Comparison of ENCODE assay signal across 29 cellular contexts in the genomic region with DNA sequence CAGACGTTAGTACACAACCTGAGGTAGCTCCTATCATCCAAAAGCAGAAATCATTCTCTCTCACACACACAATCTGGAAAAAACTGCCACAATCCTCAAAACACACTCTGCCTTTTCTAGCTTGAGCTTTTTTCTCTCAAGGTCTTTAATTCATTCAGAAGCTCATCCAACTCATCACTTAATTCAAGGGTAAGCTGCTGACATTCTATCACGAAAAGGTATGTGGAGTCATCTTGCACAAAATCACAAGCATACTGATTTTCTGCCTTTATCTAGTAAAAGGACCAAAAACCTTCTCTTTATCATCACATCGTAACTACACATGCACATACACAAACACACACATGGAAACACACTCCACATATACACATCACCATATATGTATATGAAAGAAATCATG.
"Had no signal": no experiment of that assay in that cellular context is flagged by ENCODE, and none has a peak within 500 bp of the region (broad histone marks: within the 10 kb centered on the region; RNA-seq: fewer than 3 reads in every experiment).

No MANE protein-coding gene starts in this region.

- H2AFZ ChIP-seq: hepatocyte had no signal

- ATAC-seq: effector memory CD8-positive, alpha-beta T cell; esophagus mucosa; gastrocnemius medialis; left colon; lower lobe of right lung; mucosa of descending colon; naive thymus-derived CD8-positive, alpha-beta T cell had no signal

- H3K4me3 ChIP-seq: colonic mucosa, esophagus squamous epithelium, gastrocnemius medialis, heart left ventricle, hepatocyte, lower lobe of right lung, mucosa of descending colon had no signal

- H3K27me3 ChIP-seq: colonic mucosa, esophagus squamous epithelium, gastrocnemius medialis, heart left ventricle, hepatocyte had no signal

- FAIRE-seq: endometrium, kidney had no signal

- H3K4me1 Mint-ChIP-seq: immature natural killer cell; naive B cell; naive thymus-derived CD8-positive, alpha-beta T cell had no signal

- H3K27ac ChIP-seq: colonic mucosa, epithelial cell of prostate, hepatocyte had no signal

- H3K4me1 ChIP-seq: colonic mucosa had no signal

- H3K27me3 Mint-ChIP-seq: dendritic cell treated with granulocyte-macrophage colony-stimulating factor and Interleukin-4, amounts not matched to agents 40 ng/mL and 50 ng/mL, for 4 days had no signal

- H3K36me3 ChIP-seq: colonic mucosa, esophagus squamous epithelium, gastrocnemius medialis, heart left ventricle, lower lobe of right lung had no signal

- H3K9me3 ChIP-seq: colonic mucosa, esophagus squamous epithelium, gastrocnemius medialis, lower lobe of right lung, mucosa of descending colon had no signal

- DNase-seq: colonic mucosa; cortex of kidney; effector CD8-positive, alpha-beta T cell; effector memory CD8-positive, alpha-beta T cell; endodermal cell; erythroblast; esophagus squamous epithelium; foreskin fibroblast; foreskin melanocyte; gastrocnemius medialis; heart left ventricle; hypothalamus; immature natural killer cell; islet precursor cell; kidney; kidney glomerular epithelial cell; left colon; left ventricle myocardium superior; lower lobe of right lung; mesenchymal stem cell; mucosa of descending colon; naive B cell; naive thymus-derived CD8-positive, alpha-beta T cell had no signal

- H3K4me3 Mint-ChIP-seq: dendritic cell treated with granulocyte-macrophage colony-stimulating factor and Interleukin-4, amounts not matched to agents 40 ng/mL and 50 ng/mL, for 4 days; effector memory CD8-positive, alpha-beta T cell; endodermal cell; immature natural killer cell; mesothelial cell of epicardium; naive B cell; naive thymus-derived CD8-positive, alpha-beta T cell had no signal

- H3K36me3 Mint-ChIP-seq: immature natural killer cell; mesothelial cell of epicardium; naive thymus-derived CD8-positive, alpha-beta T cell had no signal

- H3K27ac Mint-ChIP-seq: dendritic cell treated with granulocyte-macrophage colony-stimulating factor and Interleukin-4, amounts not matched to agents 40 ng/mL and 50 ng/mL, for 4 days; effector memory CD8-positive, alpha-beta T cell; endodermal cell; immature natural killer cell; mesothelial cell of epicardium; naive B cell; naive thymus-derived CD8-positive, alpha-beta T cell had no signal

- H3K4me2 ChIP-seq: hepatocyte had no signal

- H3K9me3 Mint-ChIP-seq: dendritic cell treated with granulocyte-macrophage colony-stimulating factor and Interleukin-4, amounts not matched to agents 40 ng/mL and 50 ng/mL, for 4 days; effector memory CD8-positive, alpha-beta T cell; endodermal cell; immature natural killer cell; mesothelial cell of epicardium; naive B cell; naive thymus-derived CD8-positive, alpha-beta T cell had no signal
